ENCODE assay signal across 20 cellular contexts in the genomic region with DNA sequence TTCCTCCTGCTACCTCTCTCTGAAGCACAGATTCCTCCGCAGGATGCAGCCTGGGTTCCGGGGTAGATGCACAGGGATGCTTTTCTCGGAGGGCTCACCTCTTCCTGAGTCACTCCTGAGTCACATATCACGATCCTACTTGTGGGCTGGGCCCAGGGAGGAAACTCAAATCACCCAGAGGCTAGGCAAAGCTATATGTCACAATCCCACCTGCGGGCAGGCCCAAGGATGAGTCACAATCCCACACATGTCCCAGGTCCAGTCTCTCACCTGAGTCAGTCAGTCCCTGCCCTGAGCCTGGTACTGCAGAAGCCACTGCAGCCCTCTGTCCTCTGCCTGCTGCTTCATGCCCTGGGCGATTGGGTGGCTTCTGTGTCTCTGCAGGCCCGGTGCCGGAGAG.
DNase-seq lines count a peak whose midpoint lies in the region; ATAC-seq, FAIRE-seq and TF ChIP-seq lines count a peak whose summit lies in the region.
"Had no signal": no experiment of that assay in that cellular context is flagged by ENCODE, and none has a peak within 500 bp of the region (broad histone marks: within the 10 kb centered on the region; RNA-seq: fewer than 3 reads in every experiment).

No MANE protein-coding gene starts in this region.

- H3K36me3 ChIP-seq in KOPT-K1 (ENCODE audit: insufficient read depth, low read length) (no peaks in the 10 kb centered on the region), bronchial epithelial cell (ENCODE audit: control insufficient read depth, insufficient read depth, low read length) (no peaks in the 10 kb centered on the region), mesendoderm (ENCODE audit: control insufficient read depth, insufficient read depth, low read length) (no peaks in the 10 kb centered on the region), heart left ventricle (no peaks in the 10 kb centered on the region), thyroid gland (no peaks in the 10 kb centered on the region)

- TF ChIP-seq POLR2A in heart left ventricle (IDR thresholded peaks at IDR 0.05) (no peak), thyroid gland (IDR thresholded peaks at IDR 0.05) (no peak)

- H3K9me3 ChIP-seq in KOPT-K1 (ENCODE audit: insufficient read depth, low read length, poor library complexity, severe bottlenecking) (no peaks in the 10 kb centered on the region), heart left ventricle (peaks cover 0 to 4% (median 0%) of the 10 kb centered on the region in 12 donors), thyroid gland (no peaks in the 10 kb centered on the region)

- no peak overlapping the region for H2BK5ac ChIP-seq in mesendoderm (ENCODE audit: low read length)

- H3K27ac ChIP-seq in KOPT-K1 (ENCODE audit: low read depth, low read length, poor library complexity, severe bottlenecking) (peak overlapping the region; percentile 43), mesendoderm (ENCODE audit: low read depth, low read length) (no peak overlapping the region), heart left ventricle (no peak overlapping the region), thyroid gland (no peak overlapping the region)
- H3K27ac ChIP-seq: C4-2B, SK-N-MC had no signal

- H3K79me2 ChIP-seq in mesendoderm (ENCODE audit: control insufficient read depth, insufficient read depth, low read length): no peaks in the 10 kb centered on the region

- H3K4me3 ChIP-seq in bronchial epithelial cell (ENCODE audit: low read depth, low read length): no peak overlapping the region
- no peak overlapping the region for H3K4me3 ChIP-seq in mesendoderm (ENCODE audit: low read length)
- H3K4me3 ChIP-seq in heart left ventricle: no peak overlapping the region
- no peak overlapping the region for H3K4me3 ChIP-seq in thyroid gland (replicated peaks in 1 of 3)
- no peak overlapping the region for H3K4me3 ChIP-seq in foreskin fibroblast (ENCODE audit: low read depth in 1 of 2, low read length in 2 of 2)
- H3K4me3 ChIP-seq: SK-N-MC had no signal

- H2AK5ac ChIP-seq in mesendoderm (ENCODE audit: low read length): no peak overlapping the region

- no peak overlapping the region for H3K18ac ChIP-seq in mesendoderm (ENCODE audit: low read length)

- no peak overlapping the region for H2BK15ac ChIP-seq in mesendoderm (replicated peaks; ENCODE audit: low read depth)

- no peak for ATAC-seq in heart left ventricle

- FAIRE-seq in bronchial epithelial cell (lab: Jason Lieb, UNC): no peak
- FAIRE-seq: A204.1, GM19239 had no signal

- H3K4me1 ChIP-seq in mesendoderm (ENCODE audit: control insufficient read depth, low read depth, low read length) (no peaks in the 10 kb centered on the region), heart left ventricle (peaks cover 0 to 19% (median 0%) of the 10 kb centered on the region in 12 donors), thyroid gland (no peaks in the 10 kb centered on the region)

- H3K27me3 ChIP-seq in bronchial epithelial cell (ENCODE audit: control insufficient read depth, insufficient read depth, low read length) (no peaks in the 10 kb centered on the region), mesendoderm (ENCODE audit: insufficient read depth, low read length, poor library complexity) (no peaks in the 10 kb centered on the region), heart left ventricle (peaks cover 0 to 7% (median 0%) of the 10 kb centered on the region in 9 donors), thyroid gland (no peaks in the 10 kb centered on the region)

- H4K5ac ChIP-seq in mesendoderm (ENCODE audit: low read length): no peak overlapping the region

- no peak overlapping the region for H4K8ac ChIP-seq in mesendoderm (ENCODE audit: low read depth, low read length)

- no peak overlapping the region for H2BK120ac ChIP-seq in mesendoderm (ENCODE audit: low read depth, low read length)

- peak; percentile 65 for DNase-seq in Daoy (ENCODE audit: low read depth)
- peak; percentile 79 for DNase-seq in bronchial epithelial cell (ENCODE audit: low read depth)
- DNase-seq in mesendoderm: peak; percentile 32
- no peak for DNase-seq in heart left ventricle
- no peak for DNase-seq in SK-N-DZ (ENCODE audit: low spot score)
- no peak for DNase-seq in thyroid gland
- no peak for DNase-seq in foreskin fibroblast
- DNase-seq: COR-L47, DMS53, GF-D8, GOT3, KG1, NCI-H1417, NCI-H2029, NCI-H524 had no signal

- H3K79me1 ChIP-seq in mesendoderm (ENCODE audit: low read length): no peaks in the 10 kb centered on the region

- H3K56ac ChIP-seq in mesendoderm (ENCODE audit: low read length): no peak overlapping the region

- no CpG with 5 or more reads among the region's 8 CpGs for WGBS in mesendoderm (ENCODE audit: extremely low coverage, insufficient coverage, low lambda C conversion rate)
- 68 to 86% (median 77%) methylated on average over 7 to 8 of the region's 8 CpGs for WGBS in heart left ventricle, 4 donors
- WGBS in thyroid gland, 2 donors: 85 to 92% methylated on average over 8 of the region's 8 CpGs

- no peak overlapping the region for H3K4me2 ChIP-seq in mesendoderm (ENCODE audit: low read length)

- intact Hi-C loops in heart left ventricle (cut with DNase I) (no loop called here), thyroid gland (cut with DNase I) (no loop called here)

- H3K9ac ChIP-seq in mesendoderm (ENCODE audit: low read length): no peak overlapping the region

- H3K23ac ChIP-seq in mesendoderm (ENCODE audit: low read length): no peak overlapping the region

- TF ChIP-seq CTCF in bronchial epithelial cell (IDR thresholded peaks at IDR 0.05; ENCODE audit: insufficient read depth, low read length, severe bottlenecking) (no peak), heart left ventricle (IDR thresholded peaks at IDR 0.05) (no peak), thyroid gland (IDR thresholded peaks at IDR 0.05) (no peak), foreskin fibroblast (IDR thresholded peaks at IDR 0.05; ENCODE audit: low read depth, low read length) (no peak)

- no peak overlapping the region for H3K4ac ChIP-seq in mesendoderm (ENCODE audit: low read depth, low read length)

Comparison
In these comparisons a context has a peak if more than half of its experiments do, and no peak if none do; other contexts are left out.
1. DNase-seq: peak in Daoy (single experiment), bronchial epithelial cell (single experiment) and mesendoderm (single experiment); none in heart left ventricle (0 of 5), SK-N-DZ (single experiment), thyroid gland (0 of 2) and foreskin fibroblast (0 of 2).